18 cellular contexts compared by ENCODE assay signal in the genomic region with DNA sequence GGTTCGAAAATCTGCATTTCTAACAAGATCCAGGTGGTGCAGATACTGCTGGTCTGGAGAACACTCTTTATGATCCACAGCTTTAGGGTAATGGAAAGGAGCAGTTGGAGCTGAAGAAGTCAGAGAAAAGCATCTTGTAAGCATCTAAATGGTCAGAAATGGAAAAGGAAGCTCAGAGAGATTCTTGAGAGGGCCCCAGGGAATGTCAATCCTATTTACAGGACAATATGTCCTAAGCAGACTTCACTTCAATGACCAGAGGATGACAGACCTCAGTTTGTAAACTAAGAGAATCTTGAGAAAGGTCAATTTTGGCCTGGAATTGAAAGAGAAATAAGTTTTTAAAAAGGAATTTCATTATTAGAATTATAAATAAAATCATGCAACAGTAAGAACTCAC. TPM values are rescaled to one million over a fixed set of nuclear protein-coding genes. Genes with fewer than 3 reads are reported as not detected.
DNase-seq lines count a peak whose midpoint lies in the region; ATAC-seq and TF ChIP-seq lines count a peak whose summit lies in the region.
"Had no signal": no experiment of that assay in that cellular context is flagged by ENCODE, and none has a peak within 500 bp of the region (broad histone marks: within the 10 kb centered on the region; RNA-seq: fewer than 3 reads in every experiment).

No MANE protein-coding gene starts in this region.

- POLR2A ChIA-PET in CD8-positive, alpha-beta T cell (lab: Charles Lee), result interaction anchor here (1.2 kb wide), 1 partner anchor 299 kb away, joined by 6 read pairs; the partner anchor contains the start of gene RWDD1
- POLR2A ChIA-PET in activated CD4-positive, alpha-beta memory T cell treated with anti-CD3 and anti-CD28 coated beads for 36 hours (lab: Charles Lee), result no interaction called here

- H3K4me3 Mint-ChIP-seq in CD4-positive, CD25-positive, alpha-beta regulatory T cell, result no peak overlapping the region
- H3K4me3 Mint-ChIP-seq in CD8-positive, alpha-beta T cell, result no peak overlapping the region
- H3K4me3 Mint-ChIP-seq in T-helper 17 cell (no peak overlapping the region), memory B cell (no peak overlapping the region), CD14-positive monocyte (no peak overlapping the region)
- no peak overlapping the region for H3K4me3 Mint-ChIP-seq in activated CD4-positive, alpha-beta memory T cell treated with anti-CD3 and anti-CD28 coated beads for 36 hours
- H3K4me3 Mint-ChIP-seq: CD4-positive, alpha-beta T cell had no signal

- no peaks in the 10 kb centered on the region for H3K27me3 ChIP-seq in CD4-positive, CD25-positive, alpha-beta regulatory T cell (ENCODE audit: control insufficient read depth, insufficient read depth, low read length)
- H3K27me3 ChIP-seq in CD8-positive, alpha-beta T cell (ENCODE audit: insufficient read depth, low read length), result no peaks in the 10 kb centered on the region

- H3K27ac ChIP-seq in CD4-positive, CD25-positive, alpha-beta regulatory T cell (ENCODE audit: insufficient read depth, low read length, poor library complexity, severe bottlenecking), result peak overlapping the region; percentile 57
- H3K27ac ChIP-seq in CD8-positive, alpha-beta T cell (ENCODE audit: low read depth, low read length), result no peak overlapping the region
- H3K27ac ChIP-seq: GM23248, RWPE1 had no signal

- H3K4me1 ChIP-seq in CD4-positive, CD25-positive, alpha-beta regulatory T cell (ENCODE audit: control insufficient read depth, insufficient read depth, low read length, poor library complexity, severe bottlenecking), result peaks cover 30% of the 10 kb centered on the region
- H3K4me1 ChIP-seq in CD8-positive, alpha-beta T cell (ENCODE audit: insufficient read depth, low read length), result peaks cover 38% of the 10 kb centered on the region

- in situ Hi-C loops in GM13976 (cut with MboI; ENCODE audit: low sequenced_read_pairs, unreplicated experiment), result no loop called here

- no peak for ATAC-seq in CD4-positive, CD25-positive, alpha-beta regulatory T cell (ENCODE audit: low read depth in 2 of 2)
- ATAC-seq in CD8-positive, alpha-beta T cell, result no peak
- ATAC-seq in T-helper 17 cell (no peak), memory B cell (ENCODE audit: low read depth) (no peak)
- ATAC-seq: GM12878 had no signal

- no peak for TF ChIP-seq CTCF in CD8-positive, alpha-beta T cell (IDR thresholded peaks at IDR 0.05)
- TF ChIP-seq CTCF in GM13976 (IDR thresholded peaks at IDR 0.05; ENCODE audit: borderline replicate concordance, control extremely low read depth, extremely low read depth, insufficient read depth, missing control alignments) (no peak), CD14-positive monocyte (IDR thresholded peaks at IDR 0.05) (no peak)

- DNase-seq in CD4-positive, CD25-positive, alpha-beta regulatory T cell, result no peak
- DNase-seq in CD8-positive, alpha-beta T cell, result no peak
- DNase-seq in T-helper 17 cell (no peak), memory B cell (ENCODE audit: low spot score in 2 of 2) (no peak), GM13976 (ENCODE audit: low spot score) (no peak), CD14-positive monocyte (ENCODE audit: low spot score) (no peak), hypothalamus (lab: John Stamatoyannopoulos, UW) (no peak)
- no peak for DNase-seq in activated CD4-positive, alpha-beta memory T cell treated with anti-CD3 and anti-CD28 coated beads for 36 hours
- DNase-seq: CD4-positive, alpha-beta T cell; DMS79 treated with DMSO at 0.1 percent for 48 hours; GM23248; KG1; NCI-H1436; NCI-H2029 treated with DMSO at 0.1 percent for 48 hours; NCI-H510A; NCI-H774 had no signal

- intact Hi-C loops in CD8-positive, alpha-beta T cell (cut with DNase I, micrococcal nuclease), result loop anchor here (5.0 to 10.0 kb wide), 2 partner anchors 54 to 167 kb away; partner anchors contain the start of gene NT5DC1 (in 1 of the 2)
- intact Hi-C loops in CD14-positive monocyte (cut with micrococcal nuclease), result no loop called here
- intact Hi-C loops in activated CD4-positive, alpha-beta memory T cell treated with anti-CD3 and anti-CD28 coated beads for 36 hours (cut with micrococcal nuclease), result loop anchor here (10.0 kb wide), 1 partner anchor 1333 kb away; the partner anchor contains the start of gene GOPC

- H3K27me3 Mint-ChIP-seq in CD4-positive, CD25-positive, alpha-beta regulatory T cell, result no peaks in the 10 kb centered on the region
- H3K27me3 Mint-ChIP-seq in CD8-positive, alpha-beta T cell (ENCODE audit: low read depth), result no peaks in the 10 kb centered on the region
- H3K27me3 Mint-ChIP-seq in T-helper 17 cell, result no peaks in the 10 kb centered on the region
- no peaks in the 10 kb centered on the region for H3K27me3 Mint-ChIP-seq in memory B cell
- no peaks in the 10 kb centered on the region for H3K27me3 Mint-ChIP-seq in CD14-positive monocyte (ENCODE audit: low read depth in 3 of 3)
- no peaks in the 10 kb centered on the region for H3K27me3 Mint-ChIP-seq in activated CD4-positive, alpha-beta memory T cell treated with anti-CD3 and anti-CD28 coated beads for 36 hours
- H3K27me3 Mint-ChIP-seq: CD4-positive, alpha-beta T cell had no signal

- H3K4me3 ChIP-seq in CD4-positive, CD25-positive, alpha-beta regulatory T cell (ENCODE audit: low read depth, low read length), result no peak overlapping the region
- H3K4me3 ChIP-seq in CD8-positive, alpha-beta T cell (ENCODE audit: low read depth, low read length), result no peak overlapping the region
- H3K4me3 ChIP-seq: GM12878, GM23248 had no signal

- no peaks in the 10 kb centered on the region for H3K9me3 ChIP-seq in CD4-positive, CD25-positive, alpha-beta regulatory T cell (ENCODE audit: control insufficient read depth in 2 of 2, low read length in 2 of 2)
- no peaks in the 10 kb centered on the region for H3K9me3 ChIP-seq in CD8-positive, alpha-beta T cell (ENCODE audit: low read length)
- H3K9me3 ChIP-seq in T-helper 17 cell (ENCODE audit: control insufficient read depth, low read length, poor library complexity, severe bottlenecking), result no peaks in the 10 kb centered on the region

- CTCF ChIA-PET in CD8-positive, alpha-beta T cell (lab: Charles Lee), result interaction anchor here (1.2 kb wide), 2 partner anchors 17 to 267 kb away, joined by 3 to 5 read pairs; no protein-coding TSS in a partner anchor
- CTCF ChIA-PET in activated CD4-positive, alpha-beta memory T cell treated with anti-CD3 and anti-CD28 coated beads for 36 hours (lab: Charles Lee), result interaction anchor here (0.6 to 3.7 kb wide), 4 partner anchors 8 to 264 kb away, joined by 3 to 30 read pairs (median 7); partner anchors contain the start of gene TSPYL1

- H3K4me1 Mint-ChIP-seq in CD4-positive, CD25-positive, alpha-beta regulatory T cell, result peaks cover 37 to 62% (median 46%) of the 10 kb centered on the region in 4 donors
- H3K4me1 Mint-ChIP-seq in CD8-positive, alpha-beta T cell (ENCODE audit: low read depth), result peaks cover 54% of the 10 kb centered on the region
- H3K4me1 Mint-ChIP-seq in T-helper 17 cell (peaks cover 32% of the 10 kb centered on the region), memory B cell (peaks cover 26% of the 10 kb centered on the region), CD14-positive monocyte (peaks cover 17% of the 10 kb centered on the region)
- H3K4me1 Mint-ChIP-seq in activated CD4-positive, alpha-beta memory T cell treated with anti-CD3 and anti-CD28 coated beads for 36 hours (ENCODE audit: low read depth), result peaks cover 35% of the 10 kb centered on the region

- peaks cover 28% of the 10 kb centered on the region for H3K36me3 Mint-ChIP-seq in CD4-positive, CD25-positive, alpha-beta regulatory T cell
- H3K36me3 Mint-ChIP-seq in CD8-positive, alpha-beta T cell, result peaks cover 53% of the 10 kb centered on the region
- H3K36me3 Mint-ChIP-seq in T-helper 17 cell (ENCODE audit: low read depth) (peaks cover 5% of the 10 kb centered on the region), memory B cell (peaks cover 10% of the 10 kb centered on the region), CD14-positive monocyte (peaks cover 24 to 27% of the 10 kb centered on the region in 2 donors)
- peaks cover 15% of the 10 kb centered on the region for H3K36me3 Mint-ChIP-seq in activated CD4-positive, alpha-beta memory T cell treated with anti-CD3 and anti-CD28 coated beads for 36 hours

- peak overlapping the region in 1 of 3 donors; percentile 75 for H3K27ac Mint-ChIP-seq in CD4-positive, CD25-positive, alpha-beta regulatory T cell
- peak overlapping the region; percentile 14 for H3K27ac Mint-ChIP-seq in CD8-positive, alpha-beta T cell
- H3K27ac Mint-ChIP-seq in T-helper 17 cell, result peak overlapping the region; percentile 43
- H3K27ac Mint-ChIP-seq in memory B cell, result peak overlapping the region; percentile 30
- H3K27ac Mint-ChIP-seq in CD14-positive monocyte, result no peak overlapping the region
- H3K27ac Mint-ChIP-seq in activated CD4-positive, alpha-beta memory T cell treated with anti-CD3 and anti-CD28 coated beads for 36 hours, result no peak overlapping the region

- peaks cover 37% of the 10 kb centered on the region for H3K36me3 ChIP-seq in CD4-positive, CD25-positive, alpha-beta regulatory T cell (ENCODE audit: control insufficient read depth, insufficient read depth, low read length)
- H3K36me3 ChIP-seq in CD8-positive, alpha-beta T cell (ENCODE audit: insufficient read depth, low read length), result peaks cover 11% of the 10 kb centered on the region

- no peaks in the 10 kb centered on the region for H3K9me3 Mint-ChIP-seq in CD4-positive, CD25-positive, alpha-beta regulatory T cell
- no peaks in the 10 kb centered on the region for H3K9me3 Mint-ChIP-seq in CD8-positive, alpha-beta T cell
- H3K9me3 Mint-ChIP-seq in memory B cell (no peaks in the 10 kb centered on the region), CD14-positive monocyte (no peaks in the 10 kb centered on the region)
- H3K9me3 Mint-ChIP-seq in activated CD4-positive, alpha-beta memory T cell treated with anti-CD3 and anti-CD28 coated beads for 36 hours, result no peaks in the 10 kb centered on the region
- H3K9me3 Mint-ChIP-seq: CD4-positive, alpha-beta T cell had no signal

RNA-seq across cellular contexts. Expression of gene TSPYL1, which starts 8.4 kb away (rescaled TPM):
- total RNA-seq in CD4-positive, CD25-positive, alpha-beta regulatory T cell, result 188 TPM
- 10 to 100 TPM; 38.3 to 53.0 (median 43.4) TPM for polyA plus RNA-seq in CD4-positive, CD25-positive, alpha-beta regulatory T cell
- total RNA-seq in CD8-positive, alpha-beta T cell, result 100 to 1,000 TPM; 247 to 248 TPM
- total RNA-seq in T-helper 17 cell, result 100 to 1,000 TPM; 199 to 216 TPM
- polyA plus RNA-seq in CD14-positive monocyte, result 10 to 100 TPM; 19.6 to 20.0 TPM
- total RNA-seq in activated CD4-positive, alpha-beta memory T cell treated with anti-CD3 and anti-CD28 coated beads for 36 hours, result 10 to 100 TPM; 41.4 to 42.0 TPM

RNA-seq across cellular contexts. Expression of gene TSPYL4, which starts 17.4 kb away (rescaled TPM):
- 40.2 TPM for total RNA-seq in CD4-positive, CD25-positive, alpha-beta regulatory T cell
- 10 to 100 TPM; 11.3 to 21.1 (median 14.2) TPM for polyA plus RNA-seq in CD4-positive, CD25-positive, alpha-beta regulatory T cell
- 10 to 100 TPM; 51.0 to 51.6 TPM for total RNA-seq in CD8-positive, alpha-beta T cell
- 10 to 100 TPM; 45.8 to 56.5 TPM for total RNA-seq in T-helper 17 cell
- polyA plus RNA-seq in CD14-positive monocyte, result 1 to 10 TPM; 1.8 to 3.6 TPM
- 10 to 100 TPM; 10.5 to 11.1 TPM for total RNA-seq in activated CD4-positive, alpha-beta memory T cell treated with anti-CD3 and anti-CD28 coated beads for 36 hours

Comparison
In these comparisons a context has a peak if more than half of its experiments do, and no peak if none do; other contexts are left out.
1. H3K27ac Mint-ChIP-seq: peak in CD8-positive, alpha-beta T cell (single experiment), T-helper 17 cell (single experiment) and memory B cell (single experiment); none in CD14-positive monocyte (0 of 7) and activated CD4-positive, alpha-beta memory T cell treated with anti-CD3 and anti-CD28 coated beads for 36 hours (single experiment).
2. intact Hi-C loops: an anchor here in CD8-positive, alpha-beta T cell (5.0 to 10.0 kb wide) and activated CD4-positive, alpha-beta memory T cell treated with anti-CD3 and anti-CD28 coated beads for 36 hours (10.0 kb wide); none called in CD14-positive monocyte.